9 cellular contexts compared by ENCODE assay signal in the genomic region with DNA sequence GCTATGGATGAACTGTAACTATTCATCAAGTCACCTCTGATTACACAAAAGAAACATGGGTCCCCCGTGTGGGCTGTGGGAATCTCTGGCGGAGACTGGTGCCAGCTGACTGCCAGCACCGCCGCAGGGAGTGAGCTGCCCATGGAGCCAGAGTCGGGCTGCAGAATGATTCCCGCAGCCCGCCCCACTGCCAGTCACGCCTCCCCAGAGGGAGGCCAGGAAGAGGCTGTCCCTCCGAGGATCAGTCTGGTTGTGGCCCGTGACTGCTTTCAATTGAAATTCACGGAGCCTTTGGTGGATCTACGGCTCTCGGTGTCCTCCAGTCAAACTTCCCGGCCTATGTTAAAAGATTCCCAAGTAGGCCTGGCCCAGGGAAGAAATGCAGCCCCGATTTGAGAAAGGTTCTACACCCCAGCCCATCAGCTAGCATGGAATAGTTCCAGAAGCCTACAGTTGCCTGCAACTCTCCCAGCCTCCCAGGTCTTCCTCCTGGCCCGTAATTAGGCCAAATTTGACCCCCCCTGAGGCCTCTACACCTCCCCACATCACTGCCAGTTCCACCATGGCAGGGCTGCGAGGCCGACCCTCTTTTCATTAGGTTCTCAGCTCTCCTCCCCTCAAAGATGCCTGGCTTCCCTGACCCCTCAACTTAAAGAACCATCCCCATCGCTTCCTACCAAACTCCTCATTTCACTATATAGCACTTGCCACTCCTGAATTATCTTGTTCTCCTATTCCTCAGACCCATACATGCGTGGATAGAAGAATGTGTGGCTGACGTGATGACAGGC. TPM values are rescaled to one million over a fixed set of nuclear protein-coding genes. Genes with fewer than 3 reads are reported as not detected.
DNase-seq lines count a peak whose midpoint lies in the region; TF ChIP-seq lines count a peak whose summit lies in the region.
"Not testable (repeated sequence)": the region's sequence is repeated elsewhere in the genome, so short reads cannot be mapped to it uniquely, and the experiment has no call there.
"Had no signal": no experiment of that assay in that cellular context is flagged by ENCODE, and none has a peak within 500 bp of the region (broad histone marks: within the 10 kb centered on the region; RNA-seq: fewer than 3 reads in every experiment).

No MANE protein-coding gene starts in this region.

- not testable (repeated sequence) for H3K79me2 ChIP-seq in hepatocyte

- TF ChIP-seq EP300 in Ishikawa (IDR thresholded peaks at IDR 0.05; ENCODE audit: borderline replicate concordance): peak; percentile 94

- not testable (repeated sequence) for H4K20me1 ChIP-seq in hepatocyte (ENCODE audit: insufficient read depth, poor library complexity, severe bottlenecking)

- H2AFZ ChIP-seq in hepatocyte: not testable (repeated sequence)

- not testable (repeated sequence) for H3K27ac ChIP-seq in hepatocyte

- not testable (repeated sequence) for H3K36me3 ChIP-seq in hepatocyte (replicated peaks; ENCODE audit: insufficient read depth, low read depth)

- peak; percentile 55 for DNase-seq in COR-L47 (lab: John Stamatoyannopoulos, UW)
- peak; percentile 61 for DNase-seq in NCI-H345 treated with DMSO at 0.1 percent for 48 hours (lab: John Stamatoyannopoulos, UW; ENCODE audit: unreplicated experiment)
- peak; percentile 37 for DNase-seq in activated CD8-positive, alpha-beta memory T cell treated with anti-CD3 and anti-CD28 coated beads for 24 hours
- peak; percentile 39 for DNase-seq in ecto neural progenitor cell (ENCODE audit: low spot score)
- DNase-seq in hepatocyte (ENCODE audit: low spot score): peak; percentile 0
- DNase-seq in midbrain (lab: John Stamatoyannopoulos, UW): peak; percentile 46

- not testable (repeated sequence) for H3K9me2 ChIP-seq in hepatocyte (replicated peaks; ENCODE audit: insufficient read depth)

- not testable (repeated sequence) for H3K4me1 ChIP-seq in hepatocyte (ENCODE audit: insufficient read depth)

- H3K27me3 ChIP-seq in hepatocyte: not testable (repeated sequence)

- H3K4me3 ChIP-seq in hepatocyte: not testable (repeated sequence)

- H3K4me2 ChIP-seq in hepatocyte: not testable (repeated sequence)

- not testable (repeated sequence) for TF ChIP-seq RAD21 in Ishikawa (IDR thresholded peaks at IDR 0.05; ENCODE audit: low read depth)

- not testable (repeated sequence) for TF ChIP-seq CTCF in hepatocyte (IDR thresholded peaks at IDR 0.05; ENCODE audit: poor library complexity)

- 84% methylated on average over 11 of the region's 21 CpGs for WGBS in hepatocyte (ENCODE audit: low lambda C conversion rate, missing lambda C conversion rate)

- H3K9me3 ChIP-seq in hepatocyte (ENCODE audit: low read depth): not testable (repeated sequence)

TF ChIP-seq in Ishikawa, 13 proteins besides CTCF, POLR2A, EP300 and RAD21:
- TF ChIP-seq FOXM1 (IDR thresholded peaks at IDR 0.05; ENCODE audit: borderline replicate concordance, low read depth): peak; percentile 88
- peak; percentile 88 for TF ChIP-seq TEAD4 (IDR thresholded peaks at IDR 0.05)
- peak; percentile 95 for TF ChIP-seq TCF12 (IDR thresholded peaks at IDR 0.05; ENCODE audit: low read depth)
- 0 out of 2 replicates have a peak, but pooled peaks have one; percentile 23 for TF ChIP-seq YY1 (IDR thresholded peaks at IDR 0.05; ENCODE audit: low read depth)
- TF ChIP-seq, protein P1, sequence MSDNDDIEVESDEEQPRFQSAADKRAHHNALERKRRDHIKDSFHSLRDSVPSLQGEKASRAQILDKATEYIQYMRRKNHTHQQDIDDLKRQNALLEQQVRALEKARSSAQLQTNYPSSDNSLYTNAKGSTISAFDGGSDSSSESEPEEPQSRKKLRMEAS (IDR thresholded peaks at IDR 0.05): peak; percentile 66; the same call in 1 of the 2 replicates
- 0 out of 2 replicates have a peak, but pooled peaks have one; percentile 9 for TF ChIP-seq EGR1 (IDR thresholded peaks at IDR 0.05)
- TF ChIP-seq, protein P2, sequence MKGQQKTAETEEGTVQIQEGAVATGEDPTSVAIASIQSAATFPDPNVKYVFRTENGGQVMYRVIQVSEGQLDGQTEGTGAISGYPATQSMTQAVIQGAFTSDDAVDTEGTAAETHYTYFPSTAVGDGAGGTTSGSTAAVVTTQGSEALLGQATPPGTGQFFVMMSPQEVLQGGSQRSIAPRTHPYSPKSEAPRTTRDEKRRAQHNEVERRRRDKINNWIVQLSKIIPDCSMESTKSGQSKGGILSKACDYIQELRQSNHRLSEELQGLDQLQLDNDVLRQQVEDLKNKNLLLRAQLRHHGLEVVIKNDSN (IDR thresholded peaks at IDR 0.05): peak; percentile 50; the same call in 1 of the 2 replicates
- peak; percentile 94 for TF ChIP-seq NFIC (IDR thresholded peaks at IDR 0.05)
TF ChIP-seq in Ishikawa: peak in this region for 8; not testable (repeated sequence) for 5.

RNA-seq across cellular contexts. Expression of a gene that starts 27.5 kb away (rescaled TPM):
- under 0.01 TPM in 2 replicates for total RNA-seq in hepatocyte
- not detected in 2 replicates for polyA plus RNA-seq in hepatocyte
- total RNA-seq: HT1080 had no signal
- polyA plus RNA-seq: CD4-positive, alpha-beta memory T cell had no signal

RNA-seq across cellular contexts. Expression of a gene that starts 46.0 kb away (rescaled TPM):
- total RNA-seq in hepatocyte: under 0.01 TPM in 2 replicates
- polyA plus RNA-seq in hepatocyte: not detected in 2 replicates
- total RNA-seq: HT1080 had no signal
- polyA plus RNA-seq: CD4-positive, alpha-beta memory T cell had no signal

Comparison
In these comparisons a context has a peak if more than half of its experiments do, and no peak if none do; other contexts are left out.
1. DNase-seq: peak in every context shown above with its lines; median percentile 61 in NCI-H345 treated with DMSO at 0.1 percent for 48 hours; 55 in COR-L47; 46 in midbrain; 39 in ecto neural progenitor cell; 37 in activated CD8-positive, alpha-beta memory T cell treated with anti-CD3 and anti-CD28 coated beads for 24 hours; 0 in hepatocyte.